In the genomic region with DNA sequence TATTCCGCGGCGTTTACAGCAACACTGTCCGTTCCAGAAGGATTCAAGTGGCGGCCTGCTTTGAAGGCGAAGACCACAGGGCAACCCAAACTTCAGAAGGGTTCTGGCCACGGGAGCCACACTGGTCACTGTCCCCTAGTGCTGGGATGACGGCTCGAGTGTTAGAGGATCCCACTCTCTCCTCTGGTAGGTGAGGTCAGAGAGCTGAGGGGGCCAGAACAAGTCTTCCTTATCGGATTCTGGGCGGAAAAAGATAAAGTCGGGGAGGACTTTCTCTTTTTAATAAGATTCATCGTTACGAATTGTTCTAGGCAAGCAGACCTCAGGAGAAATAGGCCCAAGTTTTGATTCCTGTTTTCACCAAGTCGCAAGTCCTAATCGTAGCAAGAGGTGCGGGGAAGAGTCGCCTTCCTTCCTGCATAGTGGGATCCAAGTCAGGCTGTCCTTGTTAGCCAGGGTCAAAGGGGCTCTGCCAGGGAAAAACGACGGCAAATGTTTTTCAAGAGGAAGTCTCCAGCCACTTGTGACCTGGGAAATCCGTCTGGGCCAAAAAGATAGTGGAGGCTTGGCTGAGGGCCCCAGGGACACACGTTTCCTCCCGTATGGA, we compare ENCODE assay signal across 8 cellular contexts. TPM values are rescaled to one million over a fixed set of nuclear protein-coding genes. Genes with fewer than 3 reads are reported as not detected.
A peak's percentile ranks its signal among the peaks of the same experiment; 100 is the strongest.
DNase-seq lines count a peak whose midpoint lies in the region; ATAC-seq, FAIRE-seq and TF ChIP-seq lines count a peak whose summit lies in the region.

No MANE protein-coding gene starts in this region.

- H3K9ac ChIP-seq in liver (ENCODE audit: low read depth in 1 of 2, low read length in 2 of 2) (peak overlapping the region; percentile 86 to 98), subcutaneous abdominal adipose tissue (ENCODE audit: low read length in 5 of 5) (peak overlapping the region; percentile 79 to 98 (median 83))

- H3K4me3 ChIP-seq in bronchial epithelial cell (ENCODE audit: low read depth, low read length) (peak overlapping the region; percentile 89), liver (ENCODE audit: low read depth in 1 of 3, low read length in 3 of 3) (peak overlapping the region; percentile 56 to 90 (median 82)), subcutaneous abdominal adipose tissue (ENCODE audit: low read depth in 1 of 5, low read length in 5 of 5) (peak overlapping the region; percentile 85 to 97 (median 94))

- H3K27me3 ChIP-seq in bronchial epithelial cell (ENCODE audit: control insufficient read depth, insufficient read depth, low read length): no peaks in the 10 kb centered on the region
- no peaks in the 10 kb centered on the region for H3K27me3 ChIP-seq in liver (ENCODE audit: control insufficient read depth in 4 of 4, insufficient read depth in 4 of 4, low read length in 3 of 4)
- no peaks in the 10 kb centered on the region for H3K27me3 ChIP-seq in subcutaneous abdominal adipose tissue (ENCODE audit: control insufficient read depth in 5 of 5, insufficient read depth in 4 of 5, low read length in 5 of 5)

- no peaks in the 10 kb centered on the region for H3K9me3 ChIP-seq in liver (ENCODE audit: control insufficient read depth in 4 of 4, low read length in 3 of 4)
- no peaks in the 10 kb centered on the region for H3K9me3 ChIP-seq in subcutaneous abdominal adipose tissue (ENCODE audit: control insufficient read depth in 5 of 5, low read length in 5 of 5)

- 8% methylated on average over 23 of the region's 23 CpGs for WGBS in liver

- peak; percentile 60 for DNase-seq in SKM-1 treated with dmso at 0.1 percent for 144 hours (lab: John Stamatoyannopoulos, UW; ENCODE audit: unreplicated experiment)
- no peak for DNase-seq in SKM-1 (lab: John Stamatoyannopoulos, UW; ENCODE audit: unreplicated experiment)
- DNase-seq in OCI-M2 (lab: John Stamatoyannopoulos, UW; ENCODE audit: unreplicated experiment): peak; percentile 84
- DNase-seq in bronchial epithelial cell (ENCODE audit: low read depth): no peak
- DNase-seq in NAMALWA (ENCODE audit: low spot score): no peak

- no peak for TF ChIP-seq CTCF in bronchial epithelial cell (IDR thresholded peaks at IDR 0.05; ENCODE audit: insufficient read depth, low read length, severe bottlenecking)
- TF ChIP-seq CTCF in liver (IDR thresholded peaks at IDR 0.05; ENCODE audit: low read depth, low read length, missing input control): no peak

- peaks cover 1% of the 10 kb centered on the region for H3K36me3 ChIP-seq in bronchial epithelial cell (ENCODE audit: control insufficient read depth, insufficient read depth, low read length)
- peaks cover 0 to 4% (median 0%) of the 10 kb centered on the region in 4 donors for H3K36me3 ChIP-seq in liver (ENCODE audit: control insufficient read depth in 4 of 4, insufficient read depth in 3 of 4, low read depth in 1 of 4, low read length in 3 of 4)
- no peaks in the 10 kb centered on the region for H3K36me3 ChIP-seq in subcutaneous abdominal adipose tissue (ENCODE audit: control insufficient read depth in 5 of 5, insufficient read depth in 5 of 5, low read length in 5 of 5)

- ATAC-seq in GM21529 (IDR thresholded peaks at IDR 0.05; ENCODE audit: unreplicated experiment): no peak

- H3K4me1 ChIP-seq in liver (ENCODE audit: control insufficient read depth in 4 of 4, insufficient read depth in 4 of 4, low read length in 3 of 4): peaks cover 0 to 27% (median 10%) of the 10 kb centered on the region in 4 donors
- H3K4me1 ChIP-seq in subcutaneous abdominal adipose tissue (ENCODE audit: control insufficient read depth in 5 of 5, insufficient read depth in 5 of 5, low read length in 5 of 5): peaks cover 6 to 66% (median 61%) of the 10 kb centered on the region in 5 donors

- H3K27ac ChIP-seq in liver (ENCODE audit: low read depth in 1 of 2, low read length in 2 of 2) (peak overlapping the region; percentile 97 to 98), subcutaneous abdominal adipose tissue (ENCODE audit: low read depth, low read length) (peak overlapping the region; percentile 99)

- FAIRE-seq in bronchial epithelial cell (lab: Jason Lieb, UNC): no peak

- TF ChIP-seq RAD21 in liver (IDR thresholded peaks at IDR 0.05): peak in 1 of 2 donors; percentile 6

TF ChIP-seq in liver, 16 proteins besides CTCF, POLR2A, EP300 and RAD21:
- TF ChIP-seq FOXA1 (IDR thresholded peaks at IDR 0.05) (no peak), NR2F2 (IDR thresholded peaks at IDR 0.05) (peak; percentile 95), GABPA (IDR thresholded peaks at IDR 0.05 in 1 of 2, conservative IDR thresholded peaks at IDR 0.05 in 1 of 2) (no peak), FOXA2 (IDR thresholded peaks at IDR 0.05) (no peak), TAF1 (conservative IDR thresholded peaks at IDR 0.05) (peak; percentile 56), RXRA (IDR thresholded peaks at IDR 0.05) (peak in 1 of 2 donors; percentile 34), EGR1 (IDR thresholded peaks at IDR 0.05; ENCODE audit: low read depth in 2 of 2) (peak in 1 of 2 donors; percentile 38), HNF4G (IDR thresholded peaks at IDR 0.05) (no peak), JUND (IDR thresholded peaks at IDR 0.05) (no peak)
- TF ChIP-seq, protein P1, sequence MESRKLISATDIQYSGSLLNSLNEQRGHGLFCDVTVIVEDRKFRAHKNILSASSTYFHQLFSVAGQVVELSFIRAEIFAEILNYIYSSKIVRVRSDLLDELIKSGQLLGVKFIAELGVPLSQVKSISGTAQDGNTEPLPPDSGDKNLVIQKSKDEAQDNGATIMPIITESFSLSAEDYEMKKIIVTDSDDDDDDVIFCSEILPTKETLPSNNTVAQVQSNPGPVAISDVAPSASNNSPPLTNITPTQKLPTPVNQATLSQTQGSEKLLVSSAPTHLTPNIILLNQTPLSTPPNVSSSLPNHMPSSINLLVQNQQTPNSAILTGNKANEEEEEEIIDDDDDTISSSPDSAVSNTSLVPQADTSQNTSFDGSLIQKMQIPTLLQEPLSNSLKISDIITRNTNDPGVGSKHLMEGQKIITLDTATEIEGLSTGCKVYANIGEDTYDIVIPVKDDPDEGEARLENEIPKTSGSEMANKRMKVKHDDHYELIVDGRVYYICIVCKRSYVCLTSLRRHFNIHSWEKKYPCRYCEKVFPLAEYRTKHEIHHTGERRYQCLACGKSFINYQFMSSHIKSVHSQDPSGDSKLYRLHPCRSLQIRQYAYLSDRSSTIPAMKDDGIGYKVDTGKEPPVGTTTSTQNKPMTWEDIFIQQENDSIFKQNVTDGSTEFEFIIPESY (IDR thresholded peaks at IDR 0.05): no peak
- TF ChIP-seq, protein P2, sequence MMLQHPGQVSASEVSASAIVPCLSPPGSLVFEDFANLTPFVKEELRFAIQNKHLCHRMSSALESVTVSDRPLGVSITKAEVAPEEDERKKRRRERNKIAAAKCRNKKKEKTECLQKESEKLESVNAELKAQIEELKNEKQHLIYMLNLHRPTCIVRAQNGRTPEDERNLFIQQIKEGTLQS (IDR thresholded peaks at IDR 0.05): no peak
- TF ChIP-seq, protein P3, sequence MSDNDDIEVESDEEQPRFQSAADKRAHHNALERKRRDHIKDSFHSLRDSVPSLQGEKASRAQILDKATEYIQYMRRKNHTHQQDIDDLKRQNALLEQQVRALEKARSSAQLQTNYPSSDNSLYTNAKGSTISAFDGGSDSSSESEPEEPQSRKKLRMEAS (IDR thresholded peaks at IDR 0.05): peak; percentile 52

RNA-seq across cellular contexts. Expression of a gene that starts 0.9 kb away (rescaled TPM):
- 702 and 937 TPM in 2 replicates for total RNA-seq in bronchial epithelial cell
- total RNA-seq in liver: 100 to 1,000 TPM; 158 to 178 TPM
- 100 to 1,000 TPM; 181 to 314 TPM for polyA plus RNA-seq in liver

RNA-seq across cellular contexts. Expression of a gene that starts 15.2 kb away (rescaled TPM):
- 610 and 649 TPM in 2 replicates for total RNA-seq in bronchial epithelial cell
- total RNA-seq in liver: 100 to 1,000 TPM; 106 to 111 TPM
- polyA plus RNA-seq in liver: 100 to 1,000 TPM; 200 to 303 TPM

RNA-seq across cellular contexts. Expression of a gene that starts 27.0 kb away (rescaled TPM):
- total RNA-seq in bronchial epithelial cell (0.26 and 0.38 TPM in 2 replicates), liver (10 to 100 TPM; 10.1 to 48.4 TPM)
- polyA plus RNA-seq in liver: 10 to 100 TPM; 21.1 to 21.6 TPM

Comparison
In these comparisons a context has a peak if more than half of its experiments do, and no peak if none do; other contexts are left out.
1. DNase-seq: peak in SKM-1 treated with dmso at 0.1 percent for 144 hours (single experiment) and OCI-M2 (single experiment); none in SKM-1 (single experiment), bronchial epithelial cell (single experiment) and NAMALWA (single experiment).
2. Peak in every context shown above with its lines, with median percentiles within 50 percentile points of each other: H3K4me3 ChIP-seq.